In genomic region chr7:150381096-150381495, GRCh38 we compare ENCODE assay signal across 1 cellular context.
TF ChIP-seq lines count a peak whose summit lies in the region.

No MANE protein-coding gene starts in this region.

TF ChIP-seq in HepG2, 621 proteins besides CTCF, POLR2A, EP300 and RAD21:
- TF ChIP-seq KAT7 (CRISPR knock-in tag; IDR thresholded peaks at IDR 0.05; ENCODE audit: borderline replicate concordance) (no peak), NR2C2 (CRISPR knock-in tag; IDR thresholded peaks at IDR 0.05; ENCODE audit: borderline replicate concordance) (no peak), ZNF331 (CRISPR knock-in tag; IDR thresholded peaks at IDR 0.05) (no peak), THRA (CRISPR knock-in tag; IDR thresholded peaks at IDR 0.05; ENCODE audit: borderline replicate concordance) (no peak), ZNF362 (CRISPR knock-in tag; IDR thresholded peaks at IDR 0.05; ENCODE audit: borderline replicate concordance) (no peak), ZBTB3 (CRISPR knock-in tag; IDR thresholded peaks at IDR 0.05; ENCODE audit: borderline replicate concordance, low read depth) (no peak), RFXANK (CRISPR knock-in tag; IDR thresholded peaks at IDR 0.05) (no peak), TFAP4 (IDR thresholded peaks at IDR 0.05; ENCODE audit: borderline replicate concordance, low read depth) (no peak), NCOA2 (CRISPR knock-in tag; IDR thresholded peaks at IDR 0.05) (no peak), NR0B2 (CRISPR knock-in tag; IDR thresholded peaks at IDR 0.05) (no peak), HNF4A (CRISPR knock-in tag; IDR thresholded peaks at IDR 0.05) (no peak), RELA (CRISPR knock-in tag; IDR thresholded peaks at IDR 0.05) (no peak), AGO1 (IDR thresholded peaks at IDR 0.05; ENCODE audit: low read depth, low read length, poor library complexity, severe bottlenecking) (no peak), KMT2A (CRISPR knock-in tag; IDR thresholded peaks at IDR 0.05) (no peak), NFE2 (CRISPR knock-in tag; IDR thresholded peaks at IDR 0.05) (no peak), ZNF704 (CRISPR knock-in tag; IDR thresholded peaks at IDR 0.05; ENCODE audit: borderline replicate concordance) (no peak), ZNF530 (CRISPR knock-in tag; IDR thresholded peaks at IDR 0.05; ENCODE audit: low read depth) (no peak), ETS1 (CRISPR knock-in tag; IDR thresholded peaks at IDR 0.05) (no peak)
